20 cellular contexts compared by ENCODE assay signal in genomic region chr6:39841291-39841690, GRCh38. TPM values are rescaled to one million over a fixed set of nuclear protein-coding genes. Genes with fewer than 3 reads are reported as not detected.
DNase-seq lines count a peak whose midpoint lies in the region; ATAC-seq, FAIRE-seq and TF ChIP-seq lines count a peak whose summit lies in the region.
"Had no signal": no experiment of that assay in that cellular context is flagged by ENCODE, and none has a peak within 500 bp of the region (broad histone marks: within the 10 kb centered on the region; RNA-seq: fewer than 3 reads in every experiment).

No MANE protein-coding gene starts in this region.

- H3K4me3 Mint-ChIP-seq in astrocyte (ENCODE audit: unreplicated experiment) (no peak overlapping the region), nephron progenitor cell (peak overlapping the region; percentile 45), T-helper 17 cell (no peak overlapping the region)
- H3K4me3 Mint-ChIP-seq: activated naive CD8-positive, alpha-beta T cell; stimulated activated effector memory CD8-positive, alpha-beta T cell treated with anti-CD3 and anti-CD28 coated beads, Interleukin-12 subunit alpha, Interleukin-12 subunit beta, amount 100 ng/mL, for 72 hours; type B pancreatic cell had no signal

- no peaks in the 10 kb centered on the region for H4K20me1 ChIP-seq in astrocyte (ENCODE audit: insufficient read depth, low read length)

- POLR2A ChIA-PET in GM10248 (lab: Yijun Ruan, JAX): no interaction called here

- peaks cover 14% of the 10 kb centered on the region for H3K36me3 Mint-ChIP-seq in astrocyte (ENCODE audit: low read depth, unreplicated experiment)
- H3K36me3 Mint-ChIP-seq in nephron progenitor cell (ENCODE audit: low read depth): no peaks in the 10 kb centered on the region
- no peaks in the 10 kb centered on the region for H3K36me3 Mint-ChIP-seq in T-helper 17 cell (ENCODE audit: low read depth)
- H3K36me3 Mint-ChIP-seq: activated naive CD8-positive, alpha-beta T cell; stimulated activated effector memory CD8-positive, alpha-beta T cell treated with anti-CD3 and anti-CD28 coated beads, Interleukin-12 subunit alpha, Interleukin-12 subunit beta, amount 100 ng/mL, for 72 hours; type B pancreatic cell had no signal

- H3K27me3 ChIP-seq in astrocyte (ENCODE audit: insufficient read depth, low read length): no peaks in the 10 kb centered on the region
- H3K27me3 ChIP-seq: brain microvascular endothelial cell had no signal

- peaks cover 4% of the 10 kb centered on the region for H3K4me1 ChIP-seq in astrocyte (ENCODE audit: insufficient read depth, low read length)

- no peak overlapping the region for H3K4me2 ChIP-seq in astrocyte (ENCODE audit: low read length)

- no peaks in the 10 kb centered on the region for H3K27me3 Mint-ChIP-seq in astrocyte (ENCODE audit: low read depth, unreplicated experiment)
- H3K27me3 Mint-ChIP-seq in nephron progenitor cell (ENCODE audit: low read depth, poor library complexity): peaks cover 4% of the 10 kb centered on the region
- H3K27me3 Mint-ChIP-seq in T-helper 17 cell: peaks cover 26% of the 10 kb centered on the region
- H3K27me3 Mint-ChIP-seq: type B pancreatic cell had no signal

- H3K4me3 ChIP-seq in astrocyte (ENCODE audit: insufficient read depth, low read depth, low read length): no peak overlapping the region

- ATAC-seq in T-helper 17 cell: no peak
- ATAC-seq: left cardiac atrium; stimulated activated effector memory CD8-positive, alpha-beta T cell treated with anti-CD3 and anti-CD28 coated beads, Interleukin-12 subunit alpha, Interleukin-12 subunit beta, amount 100 ng/mL, for 72 hours had no signal

- H3K36me3 ChIP-seq in astrocyte (ENCODE audit: insufficient read depth, low read length): no peaks in the 10 kb centered on the region
- H3K36me3 ChIP-seq: brain microvascular endothelial cell, WERI-Rb-1 had no signal

- no peak for FAIRE-seq in astrocyte (lab: Jason Lieb, UNC)

- H3K79me2 ChIP-seq in astrocyte (ENCODE audit: insufficient read depth, low read length): no peaks in the 10 kb centered on the region

- H3K9me3 Mint-ChIP-seq in astrocyte (ENCODE audit: unreplicated experiment): peaks cover 2% of the 10 kb centered on the region
- no peaks in the 10 kb centered on the region for H3K9me3 Mint-ChIP-seq in nephron progenitor cell
- H3K9me3 Mint-ChIP-seq: stimulated activated effector memory CD8-positive, alpha-beta T cell treated with anti-CD3 and anti-CD28 coated beads, Interleukin-12 subunit alpha, Interleukin-12 subunit beta, amount 100 ng/mL, for 72 hours; type B pancreatic cell had no signal

- no peak overlapping the region for H3K27ac ChIP-seq in astrocyte (ENCODE audit: low read depth, low read length)
- H3K27ac ChIP-seq: brain microvascular endothelial cell, WERI-Rb-1 had no signal

- no peaks in the 10 kb centered on the region for H3K9me3 ChIP-seq in astrocyte (ENCODE audit: insufficient read depth, low read depth, low read length)
- no peaks in the 10 kb centered on the region for H3K9me3 ChIP-seq in T-helper 17 cell (ENCODE audit: control insufficient read depth, low read length, poor library complexity, severe bottlenecking)

- no peak overlapping the region for H3K9ac ChIP-seq in astrocyte (ENCODE audit: low read length)

- H3K4me1 Mint-ChIP-seq in astrocyte (ENCODE audit: low read depth, unreplicated experiment): peaks cover 27% of the 10 kb centered on the region
- peaks cover 54% of the 10 kb centered on the region for H3K4me1 Mint-ChIP-seq in nephron progenitor cell
- no peaks in the 10 kb centered on the region for H3K4me1 Mint-ChIP-seq in T-helper 17 cell
- H3K4me1 Mint-ChIP-seq: stimulated activated effector memory CD8-positive, alpha-beta T cell treated with anti-CD3 and anti-CD28 coated beads, Interleukin-12 subunit alpha, Interleukin-12 subunit beta, amount 100 ng/mL, for 72 hours had no signal

- H3K27ac Mint-ChIP-seq in astrocyte (ENCODE audit: unreplicated experiment): no peak overlapping the region
- H3K27ac Mint-ChIP-seq in nephron progenitor cell: peak overlapping the region; percentile 95
- no peak overlapping the region for H3K27ac Mint-ChIP-seq in T-helper 17 cell
- H3K27ac Mint-ChIP-seq: activated naive CD8-positive, alpha-beta T cell; stimulated activated effector memory CD8-positive, alpha-beta T cell treated with anti-CD3 and anti-CD28 coated beads, Interleukin-12 subunit alpha, Interleukin-12 subunit beta, amount 100 ng/mL, for 72 hours; type B pancreatic cell had no signal

- CTCF ChIA-PET in GM10248 (lab: Yijun Ruan, JAX): no interaction called here

- TF ChIP-seq CTCF in astrocyte (IDR thresholded peaks at IDR 0.05; ENCODE audit: insufficient read depth, low read depth, low read length): no peak
- no peak for TF ChIP-seq CTCF in nephron progenitor cell (IDR thresholded peaks at IDR 0.05)
- TF ChIP-seq CTCF in GM10248 (IDR thresholded peaks at IDR 0.05; ENCODE audit: control extremely low read depth, extremely low read depth, low read depth, missing control alignments): no peak

- H2AFZ ChIP-seq in astrocyte (ENCODE audit: low read depth, low read length): no peak overlapping the region

- DNase-seq in DMS79 treated with DMSO at 0.1 percent for 48 hours (lab: John Stamatoyannopoulos, UW) (peak; percentile 27), HT1080 (ENCODE audit: low read depth) (peak; percentile 10), astrocyte (ENCODE audit: low read depth) (peak; percentile 34), nephron progenitor cell (no peak), MV-4-11 (lab: John Stamatoyannopoulos, UW) (no peak), GM10248 (ENCODE audit: extremely low spot score) (no peak), T-helper 17 cell (no peak)
- DNase-seq: activated T-cell treated with anti-CD3 and anti-CD28 coated beads, Interleukin-2, amount 50 U/mL, for 48 hours; brain microvascular endothelial cell; left cardiac atrium; occipital lobe; right cardiac atrium; SHP77; stimulated activated CD4-positive, alpha-beta T cell treated with anti-CD3 and anti-CD28 coated beads, Interleukin-15, amount 100 ng/mL, for 24 hours; WERI-Rb-1 had no signal

RNA-seq across cellular contexts. Expression of gene DAAM2, which starts 49.1 kb away (rescaled TPM):
- total RNA-seq in HT1080 (2014; rRNA removed; shearing (Covaris generic)): 1.6 and 1.7 TPM in 2 replicates
- polyA plus RNA-seq in HT1080 (2015; cell fraction: cytosol; rRNA removed): 1.4 and 1.6 TPM in 2 replicates
- 3.1 and 3.2 TPM in 2 replicates for polyA plus RNA-seq in HT1080 (2015; cell fraction: nucleus; rRNA removed)
- total RNA-seq in astrocyte (38.4 and 50.3 TPM in 2 replicates), T-helper 17 cell (not detected)
- total RNA-seq: NCI-H460; T-helper 1 cell treated with Interleukin-12 subunit alpha and Interleukin-12 subunit beta and Interleukin-4 antibody, amounts not matched to agents 30 ng/mL and 1 ng/mL, for 36 hours had no signal

Comparison
In these comparisons a context has a peak if more than half of its experiments do, and no peak if none do; other contexts are left out.
1. DNase-seq: peak in DMS79 treated with DMSO at 0.1 percent for 48 hours (single experiment), HT1080 (single experiment) and astrocyte (single experiment); none in nephron progenitor cell (single experiment), MV-4-11 (single experiment), GM10248 (single experiment) and T-helper 17 cell (0 of 3).
2. RNA of gene DAAM2, which starts 49.1 kb away (total RNA-seq): 38.4 to 50.3 TPM in astrocyte; 1.6 to 1.7 TPM in HT1080 and not detected in T-helper 17 cell; every median in the first group is over 10 times any median in the second.